Comparison of ENCODE assay signal across 9 cellular contexts in the genomic region with DNA sequence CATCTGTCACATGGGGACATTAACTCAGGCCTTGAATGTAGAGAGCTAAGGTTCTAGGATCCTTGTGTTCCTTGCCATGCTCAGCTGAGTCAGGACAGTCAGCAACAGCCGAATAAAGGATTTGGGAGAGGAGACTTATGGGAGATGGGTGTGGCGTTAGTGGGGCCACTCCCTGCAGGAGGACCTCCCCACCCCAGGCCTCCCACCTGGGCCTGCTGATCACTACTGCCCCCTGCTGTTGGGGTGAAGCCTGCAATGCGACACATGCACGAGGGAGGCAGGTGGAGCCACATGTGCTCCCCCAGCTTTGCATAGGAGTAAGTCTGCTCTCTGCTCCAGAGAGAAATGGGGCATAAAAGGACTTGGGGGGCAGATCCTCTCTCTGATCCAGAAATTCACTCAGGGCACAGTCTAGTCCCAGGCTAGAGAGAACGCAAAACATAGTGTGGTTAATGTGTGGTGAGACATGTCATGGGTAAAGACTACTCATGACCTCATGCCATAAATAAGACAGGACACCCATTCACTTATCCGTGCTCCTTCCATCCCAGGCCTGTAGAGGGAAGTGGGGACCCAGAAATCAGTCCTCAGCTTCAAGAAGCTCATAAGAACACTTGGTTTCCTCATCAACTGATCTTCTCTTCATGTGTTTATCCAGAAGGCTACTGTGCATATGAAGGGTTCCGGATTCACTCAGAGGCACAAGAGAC. TPM values are rescaled to one million over a fixed set of nuclear protein-coding genes. Genes with fewer than 3 reads are reported as not detected.
DNase-seq lines count a peak whose midpoint lies in the region; ATAC-seq and TF ChIP-seq lines count a peak whose summit lies in the region.
"Had no signal": no experiment of that assay in that cellular context is flagged by ENCODE, and none has a peak within 500 bp of the region (broad histone marks: within the 10 kb centered on the region; RNA-seq: fewer than 3 reads in every experiment).

No MANE protein-coding gene starts in this region.

- no peaks in the 10 kb centered on the region for H3K36me3 Mint-ChIP-seq in effector memory CD8-positive, alpha-beta T cell (ENCODE audit: insufficient read depth)
- H3K36me3 Mint-ChIP-seq in CD4-positive, alpha-beta memory T cell, result no peaks in the 10 kb centered on the region

- H3K27ac Mint-ChIP-seq in effector memory CD8-positive, alpha-beta T cell, result no peak overlapping the region
- no peak overlapping the region for H3K27ac Mint-ChIP-seq in CD4-positive, alpha-beta memory T cell

- H3K79me2 ChIP-seq in hepatocyte, result no peaks in the 10 kb centered on the region

- H4K20me1 ChIP-seq in hepatocyte (ENCODE audit: insufficient read depth, poor library complexity, severe bottlenecking), result no peaks in the 10 kb centered on the region

- peak; percentile 83 for ATAC-seq in GM19351 (IDR thresholded peaks at IDR 0.05; ENCODE audit: unreplicated experiment)
- ATAC-seq in effector memory CD8-positive, alpha-beta T cell (replicated peaks), result no peak
- no peak for ATAC-seq in GM18909 (IDR thresholded peaks at IDR 0.05; ENCODE audit: poor library complexity, unreplicated experiment)
- ATAC-seq in HG03196 (IDR thresholded peaks at IDR 0.05; ENCODE audit: unreplicated experiment), result no peak

- H3K9me2 ChIP-seq in hepatocyte (replicated peaks; ENCODE audit: insufficient read depth), result no peaks in the 10 kb centered on the region

- WGBS in hepatocyte (ENCODE audit: low lambda C conversion rate, missing lambda C conversion rate), result 91% methylated on average over 7 of the region's 7 CpGs

- H3K4me2 ChIP-seq in hepatocyte, result no peak overlapping the region

- no peak overlapping the region for H2AFZ ChIP-seq in hepatocyte

- H3K27me3 ChIP-seq in AG04450 (ENCODE audit: control insufficient read depth, insufficient read depth, low read length) (no peaks in the 10 kb centered on the region), hepatocyte (no peaks in the 10 kb centered on the region)
- no peaks in the 10 kb centered on the region for H3K27me3 ChIP-seq in CD4-positive, alpha-beta memory T cell (ENCODE audit: insufficient read depth, low read length)

- H3K27me3 Mint-ChIP-seq in effector memory CD8-positive, alpha-beta T cell, result peaks cover 9 to 14% of the 10 kb centered on the region in 2 donors
- H3K27me3 Mint-ChIP-seq in CD4-positive, alpha-beta memory T cell, result peaks cover 0 to 1% of the 10 kb centered on the region in 2 donors

- POLR2A ChIA-PET in AG04450 (lab: Yijun Ruan, JAX), result interaction anchor here (0.6 kb wide), 1 partner anchor 83 kb away, joined by 3 read pairs; no protein-coding TSS in a partner anchor
- POLR2A ChIA-PET in CD4-positive, alpha-beta memory T cell (lab: Charles Lee; ENCODE audit: partially characterized antibody), result interaction anchor here (0.7 kb wide), 1 partner anchor 11 kb away, joined by 3 read pairs; no protein-coding TSS in a partner anchor

- no peaks in the 10 kb centered on the region for H3K4me1 Mint-ChIP-seq in effector memory CD8-positive, alpha-beta T cell (ENCODE audit: low read depth in 2 of 2)
- H3K4me1 Mint-ChIP-seq in CD4-positive, alpha-beta memory T cell, result no peaks in the 10 kb centered on the region

- H3K9me3 Mint-ChIP-seq in effector memory CD8-positive, alpha-beta T cell, result no peaks in the 10 kb centered on the region
- H3K9me3 Mint-ChIP-seq in CD4-positive, alpha-beta memory T cell, result no peaks in the 10 kb centered on the region

- TF ChIP-seq CTCF in AG04450 (IDR thresholded peaks at IDR 0.05; ENCODE audit: low read depth, low read length) (peak; percentile 41), hepatocyte (IDR thresholded peaks at IDR 0.05; ENCODE audit: poor library complexity) (peak; percentile 32)

- CTCF ChIA-PET in AG04450 (lab: Charles Lee), result interaction anchor here (0.6 to 1.0 kb wide), 2 partner anchors 10 to 42 kb away, joined by 3 read pairs; no protein-coding TSS in a partner anchor
- CTCF ChIA-PET in CD4-positive, alpha-beta memory T cell (lab: Charles Lee; ENCODE audit: partially characterized antibody), result no interaction called here

- no peak for DNase-seq in AG04450 (ENCODE audit: low read depth, low spot score)
- DNase-seq in RPMI7951 (ENCODE audit: low read depth), result peak; percentile 63
- DNase-seq in hepatocyte (ENCODE audit: low spot score), result peak; percentile 44
- DNase-seq in effector memory CD8-positive, alpha-beta T cell, result no peak
- DNase-seq in CD4-positive, alpha-beta memory T cell, result no peak

- intact Hi-C loops in CD4-positive, alpha-beta memory T cell (cut with micrococcal nuclease), result no loop called here

- H3K4me3 ChIP-seq in AG04450 (ENCODE audit: low read depth, low read length) (no peak overlapping the region), hepatocyte (no peak overlapping the region)
- H3K4me3 ChIP-seq in CD4-positive, alpha-beta memory T cell (ENCODE audit: low read length in 2 of 2), result no peak overlapping the region
- H3K4me3 ChIP-seq: HAP-1 had no signal

- H3K27ac ChIP-seq in AG04450 (ENCODE audit: low read depth, low read length), result no peak overlapping the region
- no peak overlapping the region for H3K27ac ChIP-seq in hepatocyte
- no peak overlapping the region for H3K27ac ChIP-seq in CD4-positive, alpha-beta memory T cell (ENCODE audit: low read depth, low read length)

- H3K9me3 ChIP-seq in AG04450 (ENCODE audit: control insufficient read depth, insufficient read depth, low read length) (no peaks in the 10 kb centered on the region; the same call in 1 of the 2 replicates), hepatocyte (ENCODE audit: low read depth) (no peaks in the 10 kb centered on the region)
- no peaks in the 10 kb centered on the region for H3K9me3 ChIP-seq in CD4-positive, alpha-beta memory T cell (ENCODE audit: control insufficient read depth in 1 of 2, low read length in 2 of 2)
- H3K9me3 ChIP-seq: HAP-1 had no signal

- no peak overlapping the region for H3K4me3 Mint-ChIP-seq in effector memory CD8-positive, alpha-beta T cell
- H3K4me3 Mint-ChIP-seq in CD4-positive, alpha-beta memory T cell, result no peak overlapping the region

- H3K4me1 ChIP-seq in hepatocyte (ENCODE audit: insufficient read depth), result no peaks in the 10 kb centered on the region
- no peaks in the 10 kb centered on the region for H3K4me1 ChIP-seq in CD4-positive, alpha-beta memory T cell (ENCODE audit: insufficient read depth, low read length)
- H3K4me1 ChIP-seq: HAP-1 had no signal

- H3K36me3 ChIP-seq in hepatocyte (replicated peaks; ENCODE audit: insufficient read depth, low read depth), result no peaks in the 10 kb centered on the region
- H3K36me3 ChIP-seq in CD4-positive, alpha-beta memory T cell (ENCODE audit: insufficient read depth, low read length), result no peaks in the 10 kb centered on the region
- H3K36me3 ChIP-seq: HAP-1 had no signal

RNA-seq across cellular contexts. Expression of gene RBP1, which starts 19.4 kb away (rescaled TPM):
- polyA plus RNA-seq in AG04450 (2011; rRNA removed) (132 and 136 TPM in 2 replicates), hepatocyte (151 and 179 TPM in 2 replicates)
- polyA minus RNA-seq in AG04450 (2011; rRNA and poly(A)+ RNA removed), result 62.5 and 74.2 TPM in 2 replicates
- total RNA-seq in RPMI7951 (2014; rRNA removed; shearing (Covaris generic)), result 7.2 and 9.3 TPM in 2 replicates
- total RNA-seq in hepatocyte, result 35.1 and 42.0 TPM in 2 replicates
- total RNA-seq in CD4-positive, alpha-beta memory T cell, result not detected
- polyA plus RNA-seq in CD4-positive, alpha-beta memory T cell, result not detected

RNA-seq across cellular contexts. Expression of gene RBP2, which starts 43.9 kb away (rescaled TPM):
- polyA plus RNA-seq in AG04450 (2011; rRNA removed) (not detected in 2 replicates), hepatocyte (80.9 and 123 TPM in 2 replicates)
- polyA minus RNA-seq in AG04450 (2011; rRNA and poly(A)+ RNA removed), result not detected in 2 replicates
- not detected in 2 replicates for total RNA-seq in RPMI7951 (2014; rRNA removed; shearing (Covaris generic))
- total RNA-seq in hepatocyte, result 285 and 295 TPM in 2 replicates
- total RNA-seq in CD4-positive, alpha-beta memory T cell, result not detected
- not detected for polyA plus RNA-seq in CD4-positive, alpha-beta memory T cell

Comparison
In these comparisons a context has a peak if more than half of its experiments do, and no peak if none do; other contexts are left out.
1. DNase-seq: peak in RPMI7951 (single experiment) and hepatocyte (single experiment); none in AG04450 (single experiment), effector memory CD8-positive, alpha-beta T cell (0 of 3) and CD4-positive, alpha-beta memory T cell (0 of 5).
2. RNA of gene RBP2, which starts 43.9 kb away (total RNA-seq): 285 to 295 TPM in hepatocyte; not detected in RPMI7951 and not detected in CD4-positive, alpha-beta memory T cell; every median in the first group is over 100 times any median in the second.